38 cellular contexts compared by ENCODE assay signal in the genomic region with DNA sequence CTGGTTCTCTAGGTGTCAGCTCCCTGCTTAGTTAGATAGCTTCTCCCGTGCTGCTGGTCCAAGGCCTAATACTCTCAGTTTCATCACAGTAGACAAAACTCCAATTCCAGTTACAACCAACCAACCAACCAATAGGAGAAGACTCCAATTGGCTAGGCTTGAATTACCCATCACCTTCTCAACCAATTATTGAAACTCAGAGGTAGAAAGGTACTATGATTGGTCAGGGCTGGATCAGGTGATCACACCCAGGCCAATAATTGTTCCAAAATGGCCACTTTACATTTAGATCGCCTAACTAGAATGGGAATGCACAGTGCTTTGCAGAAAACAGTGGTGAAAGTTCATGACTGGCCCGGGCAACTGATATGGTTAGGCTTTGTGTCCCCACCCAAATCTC. TPM values are rescaled to one million over a fixed set of nuclear protein-coding genes. Genes with fewer than 3 reads are reported as not detected.
"Had no signal": no experiment of that assay in that cellular context is flagged by ENCODE, and none has a peak within 500 bp of the region (broad histone marks: within the 10 kb centered on the region; RNA-seq: fewer than 3 reads in every experiment).

No MANE protein-coding gene starts in this region.

- H3K4me3 ChIP-seq: ascending aorta, cardiac muscle cell had no signal

- H3K27me3 ChIP-seq: ascending aorta had no signal

- H3K27ac ChIP-seq: ascending aorta, cardiac muscle cell, VCaP had no signal

- H3K4me1 ChIP-seq: ascending aorta had no signal

- H3K4me1 Mint-ChIP-seq: activated B cell treated with CpG ODN at 0.5 μM for 24 hours; activated CD4-positive, alpha-beta T cell treated with anti-CD3 and anti-CD28 coated beads, Interleukin-2, amount 10 ng/mL, durations not matched to agents 24 days and 14 days; activated naive CD4-positive, alpha-beta T cell treated with anti-CD3 and anti-CD28 coated beads, Interleukin-2, amount 10 ng/mL, durations not matched to agents 7 days and 5 days; activated naive CD4-positive, alpha-beta T cell treated with anti-CD3 and anti-CD28 coated beads, Interleukin-2, amount 50 U/mL, for 24 hours; activated naive CD8-positive, alpha-beta T cell treated with anti-CD3 and anti-CD28 coated beads, Interleukin-2, amount 10 ng/mL, durations not matched to agents 7 days and 5 days; activated naive CD8-positive, alpha-beta T cell treated with anti-CD3 and anti-CD28 coated beads, Interleukin-2, amount 50 U/mL, for 24 hours; activated T-helper 17 cell treated with anti-CD3 and anti-CD28 coated beads, Interleukin-2, amount 50 U/mL, for 72 hours; brain; central memory CD8-positive, alpha-beta T cell had no signal

- H3K27ac Mint-ChIP-seq: activated B cell treated with CpG ODN at 0.5 μM for 24 hours; activated CD4-positive, alpha-beta memory T cell treated with anti-CD3 and anti-CD28 coated beads for 36 hours; activated CD4-positive, alpha-beta T cell treated with anti-CD3 and anti-CD28 coated beads, Interleukin-2, amount 10 ng/mL, durations not matched to agents 24 days and 14 days; activated CD8-positive, alpha-beta T cell treated with anti-CD3 and anti-CD28 coated beads for 36 hours; activated naive CD4-positive, alpha-beta T cell treated with anti-CD3 and anti-CD28 coated beads, Interleukin-2, amount 10 ng/mL, durations not matched to agents 7 days and 5 days; activated naive CD4-positive, alpha-beta T cell treated with anti-CD3 and anti-CD28 coated beads, Interleukin-2, amount 50 U/mL, for 24 hours; activated naive CD8-positive, alpha-beta T cell; activated naive CD8-positive, alpha-beta T cell treated with anti-CD3 and anti-CD28 coated beads, Interleukin-2, amount 10 ng/mL, durations not matched to agents 7 days and 5 days; activated naive CD8-positive, alpha-beta T cell treated with anti-CD3 and anti-CD28 coated beads, Interleukin-2, amount 50 U/mL, for 24 hours; activated T-cell treated with anti-CD3 and anti-CD28 coated beads, Interleukin-2, amount 50 U/mL, for 72 hours; activated T-helper 1 cell treated with anti-CD3 and anti-CD28 coated beads, Interleukin-12 subunit alpha, Interleukin-12 subunit beta, Interleukin-2, Interleukin-4 antibody, amounts not matched to agents 30 ng/mL and 10 ng/mL and 1 ng/mL, durations not matched to agents 14 hours and 24 hours and 36 hours; activated T-helper 17 cell treated with anti-CD3 and anti-CD28 coated beads, Interleukin-2, amount 50 U/mL, for 72 hours; brain; T-helper 1 cell treated with Interleukin-12 subunit alpha and Interleukin-12 subunit beta and Interleukin-4 antibody, amounts not matched to agents 30 μg/mL and 1 μg/mL, for 36 hours; T-helper 2 cell treated with Interferon-gamma antibody and Interleukin-4, amounts not matched to agents 5 μg/mL and 100 μg/mL, for 36 hours had no signal

- DNase-seq: activated B cell treated with CpG ODN at 0.5 μM for 24 hours; activated CD4-positive, alpha-beta memory T cell treated with anti-CD3 and anti-CD28 coated beads for 36 hours; activated CD4-positive, alpha-beta T cell treated with anti-CD3 and anti-CD28 coated beads for 4 hours; activated CD4-positive, alpha-beta T cell treated with anti-CD3 and anti-CD28 coated beads, Interleukin-2, amount 10 ng/mL, durations not matched to agents 24 days and 14 days; activated CD4-positive, alpha-beta T cell treated with anti-CD3 and anti-CD28 coated beads, Interleukin-2, amount 50 U/mL, for 1 hour; activated CD4-positive, alpha-beta T cell treated with anti-CD3 and anti-CD28 coated beads, Interleukin-2, amount 50 U/mL, for 4 hours; activated CD4-positive, CD25-positive, alpha-beta regulatory T cell treated with anti-CD3 and anti-CD28 coated beads, Interleukin-2, amount 50 U/mL, for 72 hours; activated CD8-positive, alpha-beta memory T cell treated with anti-CD3 and anti-CD28 coated beads, Interleukin-2, amount 50 U/mL, for 4 hours; activated CD8-positive, alpha-beta T cell treated with anti-CD3 and anti-CD28 coated beads for 36 hours; activated effector memory CD4-positive, alpha-beta T cell treated with anti-CD3 and anti-CD28 coated beads, Interleukin-2, amount 50 U/mL, for 16 hours; activated naive CD4-positive, alpha-beta T cell treated with anti-CD3 and anti-CD28 coated beads, Interleukin-2, amount 10 ng/mL, durations not matched to agents 7 days and 5 days; activated naive CD4-positive, alpha-beta T cell treated with Interleukin-2 at 50 U/mL for 16 hours; activated naive CD8-positive, alpha-beta T cell treated with anti-CD3 and anti-CD28 coated beads, Interleukin-2, amount 10 ng/mL, durations not matched to agents 7 days and 5 days; activated naive CD8-positive, alpha-beta T cell treated with anti-CD3 and anti-CD28 coated beads, Interleukin-2, amount 50 U/mL, for 24 hours; activated T-cell treated with anti-CD3 and anti-CD28 coated beads for 4 hours; activated T-cell treated with anti-CD3 and anti-CD28 coated beads, Interleukin-2, amount 50 U/mL, for 1 hour; activated T-cell treated with anti-CD3 and anti-CD28 coated beads, Interleukin-2, amount 50 U/mL, for 4 hours; activated T-cell treated with anti-CD3 and anti-CD28 coated beads, Interleukin-2, amount 50 U/mL, for 72 hours; amygdala; anterior cingulate cortex; caudate nucleus; cerebellar nuclear complex; T-helper 1 cell; T-helper 2 cell; T-helper 9 cell had no signal

- H3K36me3 ChIP-seq: ascending aorta, cardiac muscle cell had no signal

- H3K4me3 Mint-ChIP-seq: activated B cell treated with CpG ODN at 0.5 μM for 24 hours; activated CD4-positive, alpha-beta memory T cell treated with anti-CD3 and anti-CD28 coated beads for 36 hours; activated CD4-positive, alpha-beta T cell treated with anti-CD3 and anti-CD28 coated beads, Interleukin-2, amount 10 ng/mL, durations not matched to agents 24 days and 14 days; activated CD8-positive, alpha-beta T cell treated with anti-CD3 and anti-CD28 coated beads for 36 hours; activated naive CD4-positive, alpha-beta T cell treated with anti-CD3 and anti-CD28 coated beads, Interleukin-2, amount 10 ng/mL, durations not matched to agents 7 days and 5 days; activated naive CD4-positive, alpha-beta T cell treated with anti-CD3 and anti-CD28 coated beads, Interleukin-2, amount 50 U/mL, for 24 hours; activated naive CD8-positive, alpha-beta T cell; activated naive CD8-positive, alpha-beta T cell treated with anti-CD3 and anti-CD28 coated beads, Interleukin-2, amount 10 ng/mL, durations not matched to agents 7 days and 5 days; activated naive CD8-positive, alpha-beta T cell treated with anti-CD3 and anti-CD28 coated beads, Interleukin-2, amount 50 U/mL, for 24 hours; activated T-cell treated with anti-CD3 and anti-CD28 coated beads, Interleukin-2, amount 50 U/mL, for 4 hours; activated T-cell treated with anti-CD3 and anti-CD28 coated beads, Interleukin-2, amount 50 U/mL, for 72 hours; activated T-helper 1 cell treated with anti-CD3 and anti-CD28 coated beads, Interleukin-12 subunit alpha, Interleukin-12 subunit beta, Interleukin-2, Interleukin-4 antibody, amounts not matched to agents 30 ng/mL and 10 ng/mL and 1 ng/mL, durations not matched to agents 14 hours and 24 hours and 36 hours; activated T-helper 17 cell treated with anti-CD3 and anti-CD28 coated beads, Interleukin-2, amount 50 U/mL, for 72 hours; brain; central memory CD8-positive, alpha-beta T cell; T-helper 1 cell treated with Interleukin-12 subunit alpha and Interleukin-12 subunit beta and Interleukin-4 antibody, amounts not matched to agents 30 μg/mL and 1 μg/mL, for 36 hours; T-helper 2 cell treated with Interferon-gamma antibody and Interleukin-4, amounts not matched to agents 5 μg/mL and 100 μg/mL, for 36 hours had no signal

- H3K36me3 Mint-ChIP-seq: activated CD4-positive, alpha-beta memory T cell treated with anti-CD3 and anti-CD28 coated beads for 36 hours; activated naive CD4-positive, alpha-beta T cell treated with anti-CD3 and anti-CD28 coated beads, Interleukin-2, amount 10 ng/mL, durations not matched to agents 7 days and 5 days; activated naive CD8-positive, alpha-beta T cell treated with anti-CD3 and anti-CD28 coated beads, Interleukin-2, amount 10 ng/mL, durations not matched to agents 7 days and 5 days; brain had no signal

RNA-seq across cellular contexts. Expression of a gene that starts 49.5 kb away (rescaled TPM):
- total RNA-seq: activated B cell treated with CpG ODN at 0.5 μM for 24 hours; activated CD4-positive, alpha-beta memory T cell treated with anti-CD3 and anti-CD28 coated beads for 36 hours; activated CD4-positive, alpha-beta T cell treated with anti-CD3 and anti-CD28 coated beads, Interleukin-2, amount 10 ng/mL, durations not matched to agents 24 days and 14 days; activated CD8-positive, alpha-beta memory T cell treated with anti-CD3 and anti-CD28 coated beads for 36 hours; activated CD8-positive, alpha-beta T cell treated with anti-CD3 and anti-CD28 coated beads for 36 hours; activated naive CD8-positive, alpha-beta T cell treated with anti-CD3 and anti-CD28 coated beads, Interleukin-2, amount 10 ng/mL, durations not matched to agents 7 days and 5 days; activated T-cell treated with anti-CD3 and anti-CD28 coated beads, Interleukin-2, amount 50 U/mL, for 4 hours; activated T-cell treated with anti-CD3 and anti-CD28 coated beads, Interleukin-2, amount 50 U/mL, for 72 hours; activated T-helper 1 cell treated with anti-CD3 and anti-CD28 coated beads, Interleukin-12 subunit alpha, Interleukin-12 subunit beta, Interleukin-2, Interleukin-4 antibody, amounts not matched to agents 30 ng/mL and 10 ng/mL and 1 ng/mL, durations not matched to agents 14 hours and 24 hours and 36 hours; ascending aorta; bronchial epithelial cell had no signal
- polyA plus RNA-seq: cardiac muscle cell had no signal
